Comparison of ENCODE assay signal across 1 cellular context in genomic region chr5:38535281-38535750, GRCh38.
TF ChIP-seq lines count a peak whose summit lies in the region.

No MANE protein-coding gene starts in this region.

TF ChIP-seq in HepG2, 621 proteins besides CTCF, POLR2A, EP300 and RAD21 (continued from another document and continues in another):
- TF ChIP-seq, protein P1, sequence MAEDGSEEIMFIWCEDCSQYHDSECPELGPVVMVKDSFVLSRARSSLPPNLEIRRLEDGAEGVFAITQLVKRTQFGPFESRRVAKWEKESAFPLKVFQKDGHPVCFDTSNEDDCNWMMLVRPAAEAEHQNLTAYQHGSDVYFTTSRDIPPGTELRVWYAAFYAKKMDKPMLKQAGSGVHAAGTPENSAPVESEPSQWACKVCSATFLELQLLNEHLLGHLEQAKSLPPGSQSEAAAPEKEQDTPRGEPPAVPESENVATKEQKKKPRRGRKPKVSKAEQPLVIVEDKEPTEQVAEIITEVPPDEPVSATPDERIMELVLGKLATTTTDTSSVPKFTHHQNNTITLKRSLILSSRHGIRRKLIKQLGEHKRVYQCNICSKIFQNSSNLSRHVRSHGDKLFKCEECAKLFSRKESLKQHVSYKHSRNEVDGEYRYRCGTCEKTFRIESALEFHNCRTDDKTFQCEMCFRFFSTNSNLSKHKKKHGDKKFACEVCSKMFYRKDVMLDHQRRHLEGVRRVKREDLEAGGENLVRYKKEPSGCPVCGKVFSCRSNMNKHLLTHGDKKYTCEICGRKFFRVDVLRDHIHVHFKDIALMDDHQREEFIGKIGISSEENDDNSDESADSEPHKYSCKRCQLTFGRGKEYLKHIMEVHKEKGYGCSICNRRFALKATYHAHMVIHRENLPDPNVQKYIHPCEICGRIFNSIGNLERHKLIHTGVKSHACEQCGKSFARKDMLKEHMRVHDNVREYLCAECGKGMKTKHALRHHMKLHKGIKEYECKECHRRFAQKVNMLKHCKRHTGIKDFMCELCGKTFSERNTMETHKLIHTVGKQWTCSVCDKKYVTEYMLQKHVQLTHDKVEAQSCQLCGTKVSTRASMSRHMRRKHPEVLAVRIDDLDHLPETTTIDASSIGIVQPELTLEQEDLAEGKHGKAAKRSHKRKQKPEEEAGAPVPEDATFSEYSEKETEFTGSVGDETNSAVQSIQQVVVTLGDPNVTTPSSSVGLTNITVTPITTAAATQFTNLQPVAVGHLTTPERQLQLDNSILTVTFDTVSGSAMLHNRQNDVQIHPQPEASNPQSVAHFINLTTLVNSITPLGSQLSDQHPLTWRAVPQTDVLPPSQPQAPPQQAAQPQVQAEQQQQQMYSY (CRISPR knock-in tag; IDR thresholded peaks at IDR 0.05) = no peak
- TF ChIP-seq MBD4 (IDR thresholded peaks at IDR 0.05; ENCODE audit: borderline replicate concordance, low read length) = no peak
- TF ChIP-seq SAP130 (CRISPR knock-in tag; IDR thresholded peaks at IDR 0.05; ENCODE audit: low read depth) = peak; percentile 38
- TF ChIP-seq, protein P2, sequence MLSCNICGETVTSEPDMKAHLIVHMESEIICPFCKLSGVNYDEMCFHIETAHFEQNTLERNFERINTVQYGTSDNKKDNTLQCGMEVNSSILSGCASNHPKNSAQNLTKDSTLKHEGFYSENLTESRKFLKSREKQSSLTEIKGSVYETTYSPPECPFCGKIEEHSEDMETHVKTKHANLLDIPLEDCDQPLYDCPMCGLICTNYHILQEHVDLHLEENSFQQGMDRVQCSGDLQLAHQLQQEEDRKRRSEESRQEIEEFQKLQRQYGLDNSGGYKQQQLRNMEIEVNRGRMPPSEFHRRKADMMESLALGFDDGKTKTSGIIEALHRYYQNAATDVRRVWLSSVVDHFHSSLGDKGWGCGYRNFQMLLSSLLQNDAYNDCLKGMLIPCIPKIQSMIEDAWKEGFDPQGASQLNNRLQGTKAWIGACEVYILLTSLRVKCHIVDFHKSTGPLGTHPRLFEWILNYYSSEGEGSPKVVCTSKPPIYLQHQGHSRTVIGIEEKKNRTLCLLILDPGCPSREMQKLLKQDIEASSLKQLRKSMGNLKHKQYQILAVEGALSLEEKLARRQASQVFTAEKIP (CRISPR knock-in tag; IDR thresholded peaks at IDR 0.05; ENCODE audit: borderline replicate concordance) = no peak
- TF ChIP-seq HNRNPH1 (optimal IDR thresholded peaks at IDR 0.05; ENCODE audit: low read depth, low read length) = no peak
- TF ChIP-seq SRSF4 (IDR thresholded peaks at IDR 0.05; ENCODE audit: low read depth, low read length, poor library complexity, severe bottlenecking) = no peak
- no peak for TF ChIP-seq NCOA2 (CRISPR knock-in tag; IDR thresholded peaks at IDR 0.05)
- TF ChIP-seq POGZ (CRISPR knock-in tag; IDR thresholded peaks at IDR 0.05) = peak; percentile 45; the same call in 1 of the 2 replicates
- peak; percentile 40; the same call in 1 of the 2 replicates for TF ChIP-seq TFDP2 (CRISPR knock-in tag; IDR thresholded peaks at IDR 0.05)
- no peak for TF ChIP-seq ZNF230 (CRISPR knock-in tag; IDR thresholded peaks at IDR 0.05)
- peak; percentile 69; the same call in 1 of the 2 replicates for TF ChIP-seq ZNF264 (CRISPR knock-in tag; IDR thresholded peaks at IDR 0.05)
- 0 out of 2 replicates have a peak, but pooled peaks have one; percentile 60 for TF ChIP-seq NAIF1 (CRISPR knock-in tag; IDR thresholded peaks at IDR 0.05; ENCODE audit: borderline replicate concordance)
- peak; percentile 25; the same call in 1 of the 2 replicates for TF ChIP-seq PAXIP1 (CRISPR knock-in tag; conservative IDR thresholded peaks at IDR 0.05)
- no peak for TF ChIP-seq NFIC (IDR thresholded peaks at IDR 0.05; ENCODE audit: low read length)
- no peak for TF ChIP-seq EEA1 (CRISPR knock-in tag; IDR thresholded peaks at IDR 0.05; ENCODE audit: borderline replicate concordance)
- TF ChIP-seq MIXL1 (CRISPR knock-in tag; IDR thresholded peaks at IDR 0.05) = peak; percentile 71; the same call in 1 of the 2 replicates
- TF ChIP-seq, protein P3, sequence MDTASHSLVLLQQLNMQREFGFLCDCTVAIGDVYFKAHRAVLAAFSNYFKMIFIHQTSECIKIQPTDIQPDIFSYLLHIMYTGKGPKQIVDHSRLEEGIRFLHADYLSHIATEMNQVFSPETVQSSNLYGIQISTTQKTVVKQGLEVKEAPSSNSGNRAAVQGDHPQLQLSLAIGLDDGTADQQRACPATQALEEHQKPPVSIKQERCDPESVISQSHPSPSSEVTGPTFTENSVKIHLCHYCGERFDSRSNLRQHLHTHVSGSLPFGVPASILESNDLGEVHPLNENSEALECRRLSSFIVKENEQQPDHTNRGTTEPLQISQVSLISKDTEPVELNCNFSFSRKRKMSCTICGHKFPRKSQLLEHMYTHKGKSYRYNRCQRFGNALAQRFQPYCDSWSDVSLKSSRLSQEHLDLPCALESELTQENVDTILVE (CRISPR knock-in tag; IDR thresholded peaks at IDR 0.05) = no peak
- no peak for TF ChIP-seq SMC3 (IDR thresholded peaks at IDR 0.05; ENCODE audit: low read length)
- no peak for TF ChIP-seq SNAPC2 (CRISPR knock-in tag; IDR thresholded peaks at IDR 0.05)
- TF ChIP-seq GFI1 (CRISPR knock-in tag; IDR thresholded peaks at IDR 0.05; ENCODE audit: borderline replicate concordance) = peak; percentile 66; the same call in 1 of the 2 replicates
- TF ChIP-seq SSRP1 (CRISPR knock-in tag; IDR thresholded peaks at IDR 0.05) = no peak
- TF ChIP-seq NFE2 (CRISPR knock-in tag; IDR thresholded peaks at IDR 0.05) = no peak
- 0 out of 2 replicates have a peak, but pooled peaks have one; percentile 37 for TF ChIP-seq ARID5B (CRISPR knock-in tag; IDR thresholded peaks at IDR 0.05)
- TF ChIP-seq, protein P4, sequence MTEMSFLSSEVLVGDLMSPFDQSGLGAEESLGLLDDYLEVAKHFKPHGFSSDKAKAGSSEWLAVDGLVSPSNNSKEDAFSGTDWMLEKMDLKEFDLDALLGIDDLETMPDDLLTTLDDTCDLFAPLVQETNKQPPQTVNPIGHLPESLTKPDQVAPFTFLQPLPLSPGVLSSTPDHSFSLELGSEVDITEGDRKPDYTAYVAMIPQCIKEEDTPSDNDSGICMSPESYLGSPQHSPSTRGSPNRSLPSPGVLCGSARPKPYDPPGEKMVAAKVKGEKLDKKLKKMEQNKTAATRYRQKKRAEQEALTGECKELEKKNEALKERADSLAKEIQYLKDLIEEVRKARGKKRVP (CRISPR knock-in tag; IDR thresholded peaks at IDR 0.05) = no peak
- TF ChIP-seq SALL2 (CRISPR knock-in tag; IDR thresholded peaks at IDR 0.05) = no peak
- no peak for TF ChIP-seq PRMT3 (CRISPR knock-in tag; IDR thresholded peaks at IDR 0.05; ENCODE audit: borderline replicate concordance, low read depth)
- 0 out of 2 replicates have a peak, but pooled peaks have one; percentile 9 for TF ChIP-seq ZSCAN9 (CRISPR knock-in tag; IDR thresholded peaks at IDR 0.05; ENCODE audit: borderline replicate concordance)
- TF ChIP-seq PRDM4 (CRISPR knock-in tag; IDR thresholded peaks at IDR 0.05; ENCODE audit: borderline replicate concordance) = no peak
- TF ChIP-seq ZBTB49 (CRISPR knock-in tag; IDR thresholded peaks at IDR 0.05; ENCODE audit: borderline replicate concordance) = no peak
- TF ChIP-seq, protein P5, sequence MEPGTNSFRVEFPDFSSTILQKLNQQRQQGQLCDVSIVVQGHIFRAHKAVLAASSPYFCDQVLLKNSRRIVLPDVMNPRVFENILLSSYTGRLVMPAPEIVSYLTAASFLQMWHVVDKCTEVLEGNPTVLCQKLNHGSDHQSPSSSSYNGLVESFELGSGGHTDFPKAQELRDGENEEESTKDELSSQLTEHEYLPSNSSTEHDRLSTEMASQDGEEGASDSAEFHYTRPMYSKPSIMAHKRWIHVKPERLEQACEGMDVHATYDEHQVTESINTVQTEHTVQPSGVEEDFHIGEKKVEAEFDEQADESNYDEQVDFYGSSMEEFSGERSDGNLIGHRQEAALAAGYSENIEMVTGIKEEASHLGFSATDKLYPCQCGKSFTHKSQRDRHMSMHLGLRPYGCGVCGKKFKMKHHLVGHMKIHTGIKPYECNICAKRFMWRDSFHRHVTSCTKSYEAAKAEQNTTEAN (CRISPR knock-in tag; conservative IDR thresholded peaks at IDR 0.05) = no peak
- peak; percentile 48; the same call in 1 of the 2 replicates for TF ChIP-seq ZMYM4 (CRISPR knock-in tag; IDR thresholded peaks at IDR 0.05)
- no peak for TF ChIP-seq NFYC (CRISPR knock-in tag; IDR thresholded peaks at IDR 0.05)
- no peak for TF ChIP-seq ZNF441 (CRISPR knock-in tag; IDR thresholded peaks at IDR 0.05; ENCODE audit: borderline replicate concordance)
- no peak for TF ChIP-seq SYNCRIP (IDR thresholded peaks at IDR 0.05; ENCODE audit: insufficient read depth, low read depth, low read length)
